In genomic region chr15:60922736-60923135, GRCh38 we compare ENCODE assay signal across 38 cellular contexts.
"Had no signal": no experiment of that assay in that cellular context is flagged by ENCODE, and none has a peak within 500 bp of the region (broad histone marks: within the 10 kb centered on the region; RNA-seq: fewer than 3 reads in every experiment).

No MANE protein-coding gene starts in this region.

- FAIRE-seq: astrocyte, TTC549 had no signal

- ATAC-seq: activated CD8-positive, alpha-beta T cell treated with anti-CD3 and anti-CD28 coated beads for 36 hours; activated naive CD4-positive, alpha-beta T cell treated with anti-CD3 and anti-CD28 coated beads, Interleukin-2, amount 50 U/mL, for 72 hours; activated T-cell treated with anti-CD3 and anti-CD28 coated beads, Interleukin-2, amount 50 U/mL, for 4 hours; activated T-cell treated with anti-CD3 and anti-CD28 coated beads, Interleukin-2, amount 50 U/mL, for 72 hours; activated T-helper 17 cell treated with anti-CD3 and anti-CD28 coated beads, Interleukin-2, amount 50 U/mL, for 72 hours; body of pancreas had no signal

- H3K36me3 ChIP-seq: adrenal gland, brain microvascular endothelial cell, breast epithelium had no signal

- DNase-seq: activated B cell treated with CpG ODN at 0.5 μM for 24 hours; activated CD4-positive, alpha-beta memory T cell treated with anti-CD3 and anti-CD28 coated beads for 36 hours; activated CD4-positive, alpha-beta T cell treated with anti-CD3 and anti-CD28 coated beads for 4 hours; activated CD4-positive, alpha-beta T cell treated with anti-CD3 and anti-CD28 coated beads, Interleukin-2, amount 10 ng/mL, durations not matched to agents 24 days and 14 days; activated CD4-positive, alpha-beta T cell treated with anti-CD3 and anti-CD28 coated beads, Interleukin-2, amount 50 U/mL, for 1 hour; activated CD4-positive, alpha-beta T cell treated with anti-CD3 and anti-CD28 coated beads, Interleukin-2, amount 50 U/mL, for 4 hours; activated CD4-positive, CD25-positive, alpha-beta regulatory T cell treated with anti-CD3 and anti-CD28 coated beads, Interleukin-2, amount 50 U/mL, for 72 hours; activated CD8-positive, alpha-beta memory T cell treated with anti-CD3 and anti-CD28 coated beads, Interleukin-2, amount 50 U/mL, for 4 hours; activated CD8-positive, alpha-beta T cell treated with anti-CD3 and anti-CD28 coated beads for 36 hours; activated effector memory CD4-positive, alpha-beta T cell treated with anti-CD3 and anti-CD28 coated beads, Interleukin-2, amount 50 U/mL, for 16 hours; activated gamma-delta T cell treated with Interleukin-2 at 50 U/mL for 16 hours; activated naive CD4-positive, alpha-beta T cell; activated naive CD4-positive, alpha-beta T cell treated with anti-CD3 and anti-CD28 coated beads for 36 hours; activated naive CD4-positive, alpha-beta T cell treated with anti-CD3 and anti-CD28 coated beads, Interleukin-2, amount 50 U/mL, for 16 hours; activated naive CD8-positive, alpha-beta T cell treated with anti-CD3 and anti-CD28 coated beads for 36 hours; activated T-cell treated with anti-CD3 and anti-CD28 coated beads for 4 hours; activated T-cell treated with anti-CD3 and anti-CD28 coated beads, Interleukin-2, amount 50 U/mL, for 1 hour; activated T-cell treated with anti-CD3 and anti-CD28 coated beads, Interleukin-2, amount 50 U/mL, for 4 hours; activated T-cell treated with anti-CD3 and anti-CD28 coated beads, Interleukin-2, amount 50 U/mL, for 72 hours; adrenal gland; amniotic stem cell; aorta; body of pancreas; brain microvascular endothelial cell; central memory CD4-positive, alpha-beta T cell; cerebellar nuclear complex; T-helper 1 cell; T-helper 2 cell; T-helper 9 cell had no signal

- H3K36me3 Mint-ChIP-seq: activated CD4-positive, alpha-beta memory T cell treated with anti-CD3 and anti-CD28 coated beads for 36 hours; activated naive CD8-positive, alpha-beta T cell treated with anti-CD3 and anti-CD28 coated beads for 36 hours had no signal

- H3K9me3 Mint-ChIP-seq: activated B cell treated with CpG ODN at 0.5 μM for 24 hours; activated CD4-positive, alpha-beta memory T cell treated with anti-CD3 and anti-CD28 coated beads for 36 hours; activated CD4-positive, alpha-beta T cell treated with anti-CD3 and anti-CD28 coated beads, Interleukin-2, amount 10 ng/mL, durations not matched to agents 24 days and 14 days; activated CD8-positive, alpha-beta T cell treated with anti-CD3 and anti-CD28 coated beads for 36 hours; activated naive CD4-positive, alpha-beta T cell treated with anti-CD3 and anti-CD28 coated beads for 36 hours; activated naive CD4-positive, alpha-beta T cell treated with anti-CD3 and anti-CD28 coated beads, Interleukin-2, amount 50 U/mL, for 72 hours; activated naive CD8-positive, alpha-beta T cell treated with anti-CD3 and anti-CD28 coated beads for 36 hours; activated T-cell treated with anti-CD3 and anti-CD28 coated beads, Interleukin-2, amount 50 U/mL, for 4 hours; activated T-cell treated with anti-CD3 and anti-CD28 coated beads, Interleukin-2, amount 50 U/mL, for 72 hours; activated T-helper 1 cell treated with anti-CD3 and anti-CD28 coated beads, Interleukin-12 subunit alpha, Interleukin-12 subunit beta, Interleukin-2, Interleukin-4 antibody, amounts not matched to agents 30 ng/mL and 10 ng/mL and 1 ng/mL, durations not matched to agents 14 hours and 24 hours and 36 hours; activated T-helper 17 cell treated with anti-CD3 and anti-CD28 coated beads, Interleukin-2, amount 50 U/mL, for 72 hours; T-helper 1 cell treated with Interleukin-12 subunit alpha and Interleukin-12 subunit beta and Interleukin-4 antibody, amounts not matched to agents 30 μg/mL and 1 μg/mL, for 36 hours; T-helper 2 cell treated with Interferon-gamma antibody and Interleukin-4, amounts not matched to agents 5 μg/mL and 100 μg/mL, for 36 hours had no signal

- H3K4me1 ChIP-seq: breast epithelium had no signal

- H3K27me3 ChIP-seq: adrenal gland, body of pancreas, brain microvascular endothelial cell, breast epithelium had no signal

- H3K4me1 Mint-ChIP-seq: activated B cell treated with CpG ODN at 0.5 μM for 24 hours; activated CD4-positive, alpha-beta T cell treated with anti-CD3 and anti-CD28 coated beads, Interleukin-2, amount 10 ng/mL, durations not matched to agents 24 days and 14 days; activated naive CD8-positive, alpha-beta T cell treated with anti-CD3 and anti-CD28 coated beads for 36 hours; activated T-helper 17 cell treated with anti-CD3 and anti-CD28 coated beads, Interleukin-2, amount 50 U/mL, for 72 hours had no signal

- H3K27ac Mint-ChIP-seq: activated B cell treated with CpG ODN at 0.5 μM for 24 hours; activated CD4-positive, alpha-beta memory T cell treated with anti-CD3 and anti-CD28 coated beads for 36 hours; activated CD4-positive, alpha-beta T cell treated with anti-CD3 and anti-CD28 coated beads, Interleukin-2, amount 10 ng/mL, durations not matched to agents 24 days and 14 days; activated CD8-positive, alpha-beta T cell treated with anti-CD3 and anti-CD28 coated beads for 36 hours; activated naive CD4-positive, alpha-beta T cell treated with anti-CD3 and anti-CD28 coated beads for 36 hours; activated naive CD4-positive, alpha-beta T cell treated with anti-CD3 and anti-CD28 coated beads, Interleukin-2, amount 50 U/mL, for 72 hours; activated naive CD8-positive, alpha-beta T cell treated with anti-CD3 and anti-CD28 coated beads for 36 hours; activated T-cell treated with anti-CD3 and anti-CD28 coated beads, Interleukin-2, amount 50 U/mL, for 72 hours; activated T-helper 1 cell treated with anti-CD3 and anti-CD28 coated beads, Interleukin-12 subunit alpha, Interleukin-12 subunit beta, Interleukin-2, Interleukin-4 antibody, amounts not matched to agents 30 ng/mL and 10 ng/mL and 1 ng/mL, durations not matched to agents 14 hours and 24 hours and 36 hours; activated T-helper 17 cell treated with anti-CD3 and anti-CD28 coated beads, Interleukin-2, amount 50 U/mL, for 72 hours; T-helper 1 cell treated with Interleukin-12 subunit alpha and Interleukin-12 subunit beta and Interleukin-4 antibody, amounts not matched to agents 30 μg/mL and 1 μg/mL, for 36 hours; T-helper 2 cell treated with Interferon-gamma antibody and Interleukin-4, amounts not matched to agents 5 μg/mL and 100 μg/mL, for 36 hours had no signal

- H3K27me3 Mint-ChIP-seq: activated CD8-positive, alpha-beta T cell treated with anti-CD3 and anti-CD28 coated beads for 36 hours; activated T-helper 17 cell treated with anti-CD3 and anti-CD28 coated beads, Interleukin-2, amount 50 U/mL, for 72 hours had no signal

- H3K4me3 Mint-ChIP-seq: activated B cell treated with CpG ODN at 0.5 μM for 24 hours; activated CD4-positive, alpha-beta memory T cell treated with anti-CD3 and anti-CD28 coated beads for 36 hours; activated CD4-positive, alpha-beta T cell treated with anti-CD3 and anti-CD28 coated beads, Interleukin-2, amount 10 ng/mL, durations not matched to agents 24 days and 14 days; activated CD8-positive, alpha-beta T cell treated with anti-CD3 and anti-CD28 coated beads for 36 hours; activated naive CD4-positive, alpha-beta T cell treated with anti-CD3 and anti-CD28 coated beads for 36 hours; activated naive CD8-positive, alpha-beta T cell treated with anti-CD3 and anti-CD28 coated beads for 36 hours; activated T-cell treated with anti-CD3 and anti-CD28 coated beads, Interleukin-2, amount 50 U/mL, for 4 hours; activated T-cell treated with anti-CD3 and anti-CD28 coated beads, Interleukin-2, amount 50 U/mL, for 72 hours; activated T-helper 1 cell treated with anti-CD3 and anti-CD28 coated beads, Interleukin-12 subunit alpha, Interleukin-12 subunit beta, Interleukin-2, Interleukin-4 antibody, amounts not matched to agents 30 ng/mL and 10 ng/mL and 1 ng/mL, durations not matched to agents 14 hours and 24 hours and 36 hours; activated T-helper 17 cell treated with anti-CD3 and anti-CD28 coated beads, Interleukin-2, amount 50 U/mL, for 72 hours; T-helper 1 cell treated with Interleukin-12 subunit alpha and Interleukin-12 subunit beta and Interleukin-4 antibody, amounts not matched to agents 30 μg/mL and 1 μg/mL, for 36 hours; T-helper 2 cell treated with Interferon-gamma antibody and Interleukin-4, amounts not matched to agents 5 μg/mL and 100 μg/mL, for 36 hours had no signal

- H3K4me3 ChIP-seq: adrenal gland, body of pancreas, breast epithelium had no signal

- H3K27ac ChIP-seq: adrenal gland, body of pancreas, brain microvascular endothelial cell, breast epithelium, VCaP had no signal

- H3K9me3 ChIP-seq: adrenal gland, body of pancreas, breast epithelium had no signal
